14 cellular contexts compared by ENCODE assay signal in the genomic region with DNA sequence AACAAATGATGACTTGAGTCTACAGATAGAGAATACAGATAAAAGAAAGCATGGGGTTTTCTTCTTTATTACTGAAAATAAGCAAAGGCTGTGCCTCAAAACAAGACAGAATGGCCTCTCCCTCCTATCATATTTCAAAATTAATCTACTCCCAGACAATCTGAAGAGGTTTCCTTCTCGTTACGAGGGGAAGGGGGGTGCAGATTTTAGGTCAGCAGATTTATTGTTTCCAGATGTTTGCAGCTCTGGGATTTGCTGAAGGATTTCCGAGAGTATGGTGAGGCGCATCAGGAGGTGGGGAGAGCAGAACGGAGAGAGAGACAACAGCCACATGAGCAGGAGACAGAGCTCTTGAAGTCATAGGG.
DNase-seq lines count a peak whose midpoint lies in the region; ATAC-seq and TF ChIP-seq lines count a peak whose summit lies in the region.
"Had no signal": no experiment of that assay in that cellular context is flagged by ENCODE, and none has a peak within 500 bp of the region (broad histone marks: within the 10 kb centered on the region; RNA-seq: fewer than 3 reads in every experiment).

No MANE protein-coding gene starts in this region.

- 65% methylated on average over 5 of the region's 5 CpGs for WGBS in prostate gland

- H3K9me3 ChIP-seq in cardiac muscle cell (ENCODE audit: low read depth) (no peaks in the 10 kb centered on the region), prostate gland (no peaks in the 10 kb centered on the region)

- H3K36me3 ChIP-seq in cardiac muscle cell (peaks cover 11% of the 10 kb centered on the region), prostate gland (no peaks in the 10 kb centered on the region)

- H3K27me3 ChIP-seq in cardiac muscle cell (no peaks in the 10 kb centered on the region), prostate gland (replicated peaks; ENCODE audit: insufficient read depth) (no peaks in the 10 kb centered on the region)

- H3K4me1 ChIP-seq in cardiac muscle cell (ENCODE audit: low read depth) (peaks cover 13% of the 10 kb centered on the region), prostate gland (replicated peaks) (no peaks in the 10 kb centered on the region)

- H3K27ac ChIP-seq in cardiac muscle cell, result peak overlapping the region; percentile 42
- H3K27ac ChIP-seq in prostate gland, result no peak overlapping the region

- H3K4me3 ChIP-seq in cardiac muscle cell (no peak overlapping the region), fibroblast of villous mesenchyme (ENCODE audit: low read depth, low read length) (no peak overlapping the region), prostate gland (no peak overlapping the region)
- H3K4me3 ChIP-seq: GM23338 had no signal

- ATAC-seq in left cardiac atrium (no peak), GM21529 (IDR thresholded peaks at IDR 0.05; ENCODE audit: unreplicated experiment) (no peak), HG02884 (IDR thresholded peaks at IDR 0.05; ENCODE audit: unreplicated experiment) (no peak)
- ATAC-seq: GM23338 had no signal

- intact Hi-C loops in left cardiac atrium (cut with DNase I), result no loop called here
- intact Hi-C loops in prostate gland (cut with DNase I), result no loop called here

- peak in 1 of 2 donors; percentile 38 for DNase-seq in cardiac muscle cell (ENCODE audit: low read depth in 1 of 2, low spot score in 1 of 2)
- no peak for DNase-seq in left cardiac atrium
- peak; percentile 89 for DNase-seq in RPMI7951 (ENCODE audit: low read depth)
- DNase-seq in fibroblast of villous mesenchyme (ENCODE audit: low read depth), result peak; percentile 91
- DNase-seq in prostate gland (ENCODE audit: low spot score), result no peak
- DNase-seq in stimulated activated naive CD4-positive, alpha-beta T cell (lab: John Stamatoyannopoulos, UW), result no peak
- DNase-seq: activated naive CD4-positive, alpha-beta T cell treated with anti-CD3 and anti-CD28 coated beads, Interleukin-2, amount 50 U/mL, for 16 hours; GF-D8; KBM-7; stimulated activated CD4-positive, alpha-beta T cell treated with anti-CD3 and anti-CD28 coated beads, Interleukin-12 subunit alpha, Interleukin-12 subunit beta, amount 100 ng/mL, for 4 hours; substantia nigra had no signal

- TF ChIP-seq CTCF in cardiac muscle cell (IDR thresholded peaks at IDR 0.05; ENCODE audit: low read depth, low read length) (no peak), fibroblast of villous mesenchyme (IDR thresholded peaks at IDR 0.05; ENCODE audit: insufficient read depth, low read depth, low read length) (no peak), prostate gland (IDR thresholded peaks at IDR 0.05) (no peak)

- no peak for TF ChIP-seq POLR2A in prostate gland (IDR thresholded peaks at IDR 0.05)

Comparison
In these comparisons a context has a peak if more than half of its experiments do, and no peak if none do; other contexts are left out.
1. DNase-seq: peak in RPMI7951 (single experiment) and fibroblast of villous mesenchyme (single experiment); none in left cardiac atrium (single experiment), prostate gland (single experiment) and stimulated activated naive CD4-positive, alpha-beta T cell (0 of 6).